In genomic region chr14:101073598-101073965, GRCh38 we compare ENCODE assay signal across 13 cellular contexts.
DNase-seq lines count a peak whose midpoint lies in the region; ATAC-seq and TF ChIP-seq lines count a peak whose summit lies in the region.
"Had no signal": no experiment of that assay in that cellular context is flagged by ENCODE, and none has a peak within 500 bp of the region (broad histone marks: within the 10 kb centered on the region; RNA-seq: fewer than 3 reads in every experiment).

No MANE protein-coding gene starts in this region.

- no peak overlapping the region for H3K9ac ChIP-seq in Karpas-422 (ENCODE audit: low read length)
- H3K9ac ChIP-seq in mammary epithelial cell (ENCODE audit: insufficient read depth, low read length) = no peak overlapping the region

- H4K20me1 ChIP-seq in Karpas-422 (ENCODE audit: insufficient read depth, low read depth, low read length) = no peaks in the 10 kb centered on the region
- no peaks in the 10 kb centered on the region for H4K20me1 ChIP-seq in mammary epithelial cell (ENCODE audit: insufficient read depth, low read length)
- H4K20me1 ChIP-seq in osteoblast (ENCODE audit: insufficient read depth, low read length) = peaks cover 13% of the 10 kb centered on the region

- peak; percentile 13 for DNase-seq in D341Med (ENCODE audit: low spot score)
- DNase-seq in Karpas-422 = no peak
- DNase-seq in mammary epithelial cell = no peak
- DNase-seq in osteoblast (ENCODE audit: insufficient read length, low spot score, missing footprints) = no peak
- no peak for DNase-seq in HUDEP-2 (lab: John Stamatoyannopoulos, UW; ENCODE audit: unreplicated experiment in 76 of 76)
- no peak for DNase-seq in DMS 273 treated with DMSO at 0.1 percent for 48 hours (lab: John Stamatoyannopoulos, UW)
- DNase-seq: cortex of kidney, immature natural killer cell had no signal

- H3K27ac ChIP-seq in Karpas-422 (ENCODE audit: low read length) = no peak overlapping the region
- no peak overlapping the region for H3K27ac ChIP-seq in mammary epithelial cell (ENCODE audit: insufficient read depth, low read depth, low read length)
- peak overlapping the region; percentile 28 for H3K27ac ChIP-seq in osteoblast (ENCODE audit: low read depth, low read length)
- H3K27ac ChIP-seq: ascending aorta, neutrophil, thoracic aorta had no signal

- H3K4me2 ChIP-seq in Karpas-422 (ENCODE audit: low read depth, low read length, poor library complexity, severe bottlenecking) (peak overlapping the region; percentile 6), mammary epithelial cell (ENCODE audit: insufficient read depth, low read depth, low read length) (peak overlapping the region; percentile 66), osteoblast (ENCODE audit: insufficient read depth, low read length) (peak overlapping the region; percentile 48)

- H3K36me3 ChIP-seq in Karpas-422 (ENCODE audit: insufficient read depth, low read length) (no peaks in the 10 kb centered on the region), mammary epithelial cell (ENCODE audit: insufficient read depth, low read length) (no peaks in the 10 kb centered on the region), osteoblast (ENCODE audit: insufficient read depth, low read length) (peaks cover 25% of the 10 kb centered on the region)
- H3K36me3 ChIP-seq: ascending aorta, neutrophil, thoracic aorta had no signal

- H3K79me2 ChIP-seq in Karpas-422 (ENCODE audit: low read length) = no peaks in the 10 kb centered on the region
- H3K79me2 ChIP-seq in mammary epithelial cell (ENCODE audit: insufficient read depth, low read length) = no peaks in the 10 kb centered on the region
- H3K79me2 ChIP-seq in osteoblast (ENCODE audit: insufficient read depth, low read length) = peaks cover 2% of the 10 kb centered on the region

- H3K9me3 ChIP-seq in Karpas-422 (ENCODE audit: low read length) = no peaks in the 10 kb centered on the region
- no peaks in the 10 kb centered on the region for H3K9me3 ChIP-seq in mammary epithelial cell (replicated peaks; ENCODE audit: insufficient read depth, low read length)
- H3K9me3 ChIP-seq in osteoblast (ENCODE audit: low read depth, low read length) = no peaks in the 10 kb centered on the region
- H3K9me3 ChIP-seq: ascending aorta, neutrophil, thoracic aorta had no signal

- in situ Hi-C loops in mammary epithelial cell (cut with MboI; ENCODE audit: low sequenced_read_pairs in 2 of 2) = no loop called here

- CTCF ChIA-PET in mammary epithelial cell (lab: Charles Lee; ENCODE audit: low non-redundant PET) = no interaction called here

- no peak overlapping the region for H3K4me3 ChIP-seq in Karpas-422 (ENCODE audit: low read length)
- no peak overlapping the region for H3K4me3 ChIP-seq in mammary epithelial cell (replicated peaks in 1 of 3; ENCODE audit: insufficient read depth in 1 of 3, low read depth in 2 of 3, low read length in 3 of 3)
- peak overlapping the region; percentile 10 for H3K4me3 ChIP-seq in osteoblast (ENCODE audit: insufficient read depth, low read length)
- H3K4me3 ChIP-seq: ascending aorta, K562, thoracic aorta had no signal

- no TSS peak for BruUV-seq in mammary epithelial cell (replicated peaks; lab: Mats Ljungman, UMichigan)

- intact Hi-C loops in mammary epithelial cell (cut with micrococcal nuclease) = loop anchor here (5.0 to 10.0 kb wide), 2 partner anchors 86 to 659 kb away; no protein-coding TSS in a partner anchor

- H3K4me1 ChIP-seq in Karpas-422 (ENCODE audit: low read length) (peaks cover 22% of the 10 kb centered on the region), mammary epithelial cell (ENCODE audit: insufficient read depth, low read length) (peaks cover 12% of the 10 kb centered on the region), osteoblast (ENCODE audit: insufficient read depth, low read length) (peaks cover 26% of the 10 kb centered on the region)
- H3K4me1 ChIP-seq: ascending aorta had no signal

- H3K9me2 ChIP-seq in Karpas-422 (replicated peaks; ENCODE audit: insufficient read depth, low read length) = no peaks in the 10 kb centered on the region

- no peak for ATAC-seq in GM21529 (IDR thresholded peaks at IDR 0.05; ENCODE audit: unreplicated experiment)

- TF ChIP-seq CTCF in mammary epithelial cell (conservative IDR thresholded peaks at IDR 0.05 in 1 of 2, IDR thresholded peaks at IDR 0.05 in 1 of 2; ENCODE audit: extremely low read depth in 1 of 2, insufficient read depth in 1 of 2, low read depth in 1 of 2, low read length in 2 of 2) = no peak
- no peak for TF ChIP-seq CTCF in osteoblast (IDR thresholded peaks at IDR 0.05; ENCODE audit: extremely low read depth, low read depth, low read length)

- 83% methylated on average over 1 of the region's 7 CpGs for WGBS in mammary epithelial cell (ENCODE audit: low coverage, missing lambda C conversion rate)

- H2AFZ ChIP-seq in Karpas-422 (ENCODE audit: low read length) (no peak overlapping the region), mammary epithelial cell (ENCODE audit: low read depth, low read length) (no peak overlapping the region), osteoblast (ENCODE audit: low read length) (no peak overlapping the region)

- dilution Hi-C loops in mammary epithelial cell (cut with HindIII; ENCODE audit: low sequenced_read_pairs) = no loop called here

- H3K27me3 ChIP-seq in Karpas-422 (ENCODE audit: low read length) = no peaks in the 10 kb centered on the region
- peaks cover 4% of the 10 kb centered on the region for H3K27me3 ChIP-seq in mammary epithelial cell (ENCODE audit: insufficient read depth, low read length)
- H3K27me3 ChIP-seq in osteoblast (ENCODE audit: insufficient read depth, low read length) = peaks cover under 1% of the 10 kb centered on the region

Comparison
In these comparisons a context has a peak if more than half of its experiments do, and no peak if none do; other contexts are left out.
1. H3K4me2 ChIP-seq: peak in every context shown above with its lines; median percentile 66 in mammary epithelial cell; 48 in osteoblast; 6 in Karpas-422.